In genomic region chr3:87498358-87499080, GRCh38 we compare ENCODE assay signal across 23 cellular contexts.
DNase-seq lines count a peak whose midpoint lies in the region; ATAC-seq and TF ChIP-seq lines count a peak whose summit lies in the region.
"Had no signal": no experiment of that assay in that cellular context is flagged by ENCODE, and none has a peak within 500 bp of the region (broad histone marks: within the 10 kb centered on the region; RNA-seq: fewer than 3 reads in every experiment).

No MANE protein-coding gene starts in this region.

- no peak overlapping the region for H2AFZ ChIP-seq in mammary epithelial cell (ENCODE audit: low read depth, low read length)
- no peak overlapping the region for H2AFZ ChIP-seq in PC-3 (ENCODE audit: low read length)

- TF ChIP-seq CTCF in mammary epithelial cell (conservative IDR thresholded peaks at IDR 0.05 in 1 of 2, IDR thresholded peaks at IDR 0.05 in 1 of 2; ENCODE audit: extremely low read depth in 1 of 2, insufficient read depth in 1 of 2, low read depth in 1 of 2, low read length in 2 of 2) (no peak), MCF 10A (IDR thresholded peaks at IDR 0.05; ENCODE audit: unreplicated experiment) (no peak), PC-3 (conservative IDR thresholded peaks at IDR 0.05; ENCODE audit: low read depth, low read length) (no peak), epithelial cell of esophagus (IDR thresholded peaks at IDR 0.05; ENCODE audit: insufficient read depth, low read depth, low read length, missing control alignments) (no peak), gastroesophageal sphincter (IDR thresholded peaks at IDR 0.05) (no peak), brain microvascular endothelial cell (IDR thresholded peaks at IDR 0.05; ENCODE audit: low read depth, low read length, missing control alignments) (no peak)
- no peak for TF ChIP-seq CTCF in activated CD8-positive, alpha-beta T cell treated with anti-CD3 and anti-CD28 coated beads for 36 hours (IDR thresholded peaks at IDR 0.05)

- no peaks in the 10 kb centered on the region for H3K9me3 ChIP-seq in mammary epithelial cell (replicated peaks; ENCODE audit: insufficient read depth, low read length)
- no peaks in the 10 kb centered on the region for H3K9me3 ChIP-seq in PC-3 (ENCODE audit: low read length)
- H3K9me3 ChIP-seq in gastroesophageal sphincter, result no peaks in the 10 kb centered on the region
- H3K9me3 ChIP-seq: BLaER1 treated with 17β-estradiol and CSF1 and Interleukin-3, amounts not matched to agents 10 nM and 100 nM had no signal

- intact Hi-C loops in mammary epithelial cell (cut with micrococcal nuclease), result no loop called here
- intact Hi-C loops in MCF 10A (cut with micrococcal nuclease), result no loop called here
- intact Hi-C loops in PC-3 (cut with micrococcal nuclease), result loop anchor here (1.0 kb wide), 1 partner anchor 148 kb away; no protein-coding TSS in a partner anchor
- intact Hi-C loops in activated CD8-positive, alpha-beta T cell treated with anti-CD3 and anti-CD28 coated beads for 36 hours (cut with micrococcal nuclease), result no loop called here

- no peaks in the 10 kb centered on the region for H3K27me3 Mint-ChIP-seq in MCF 10A (ENCODE audit: insufficient read depth, unreplicated experiment)
- no peaks in the 10 kb centered on the region for H3K27me3 Mint-ChIP-seq in activated CD8-positive, alpha-beta T cell treated with anti-CD3 and anti-CD28 coated beads for 36 hours

- H3K36me3 Mint-ChIP-seq in MCF 10A (ENCODE audit: insufficient read depth, unreplicated experiment), result no peaks in the 10 kb centered on the region
- H3K36me3 Mint-ChIP-seq in activated CD8-positive, alpha-beta T cell treated with anti-CD3 and anti-CD28 coated beads for 36 hours (ENCODE audit: low read depth), result no peaks in the 10 kb centered on the region
- H3K36me3 Mint-ChIP-seq: CD8-positive, alpha-beta T cell had no signal

- 100% methylated on average over 1 of the region's 1 CpG for WGBS in mammary epithelial cell (ENCODE audit: low coverage, missing lambda C conversion rate)
- 75 to 88% methylated on average over 1 of the region's 1 CpG for WGBS in gastroesophageal sphincter (ENCODE audit: low coverage in 1 of 2), 2 donors

- H3K27ac Mint-ChIP-seq in MCF 10A (ENCODE audit: low read depth, unreplicated experiment), result no peak overlapping the region
- H3K27ac Mint-ChIP-seq in activated CD8-positive, alpha-beta T cell treated with anti-CD3 and anti-CD28 coated beads for 36 hours, result no peak overlapping the region
- H3K27ac Mint-ChIP-seq: CD8-positive, alpha-beta T cell had no signal

- H3K27me3 ChIP-seq in mammary epithelial cell (ENCODE audit: insufficient read depth, low read length) (no peaks in the 10 kb centered on the region), PC-3 (ENCODE audit: low read length) (no peaks in the 10 kb centered on the region), gastroesophageal sphincter (no peaks in the 10 kb centered on the region), brain microvascular endothelial cell (replicated peaks) (no peaks in the 10 kb centered on the region)
- H3K27me3 ChIP-seq: BLaER1 treated with 17β-estradiol and CSF1 and Interleukin-3, amounts not matched to agents 10 nM and 100 nM had no signal

- H3K36me3 ChIP-seq in mammary epithelial cell (ENCODE audit: insufficient read depth, low read length) (no peaks in the 10 kb centered on the region), PC-3 (ENCODE audit: low read depth, low read length) (no peaks in the 10 kb centered on the region), gastroesophageal sphincter (no peaks in the 10 kb centered on the region), brain microvascular endothelial cell (replicated peaks) (no peaks in the 10 kb centered on the region)
- H3K36me3 ChIP-seq: BLaER1 treated with 17β-estradiol and CSF1 and Interleukin-3, amounts not matched to agents 10 nM and 100 nM had no signal

- H3K9me3 Mint-ChIP-seq in MCF 10A (ENCODE audit: unreplicated experiment), result no peaks in the 10 kb centered on the region
- no peaks in the 10 kb centered on the region for H3K9me3 Mint-ChIP-seq in activated CD8-positive, alpha-beta T cell treated with anti-CD3 and anti-CD28 coated beads for 36 hours
- H3K9me3 Mint-ChIP-seq: CD8-positive, alpha-beta T cell had no signal

- in situ Hi-C loops in mammary epithelial cell (cut with MboI; ENCODE audit: low sequenced_read_pairs in 2 of 2), result no loop called here
- in situ Hi-C loops in brain microvascular endothelial cell (cut with HindIII; ENCODE audit: low pct_ligation_motif_present, low sequenced_read_pairs), result no loop called here

- TF ChIP-seq EP300 in gastroesophageal sphincter (IDR thresholded peaks at IDR 0.05), result no peak

- H3K9me2 ChIP-seq in PC-3 (replicated peaks; ENCODE audit: low read length), result no peaks in the 10 kb centered on the region

- dilution Hi-C loops in mammary epithelial cell (cut with HindIII; ENCODE audit: low sequenced_read_pairs), result no loop called here

- CTCF ChIA-PET in mammary epithelial cell (lab: Charles Lee; ENCODE audit: low non-redundant PET), result no interaction called here
- CTCF ChIA-PET in MCF 10A (lab: Yijun Ruan, JAX), result interaction anchor here (0.6 to 8.4 kb wide), 3 partner anchors 139 to 631 kb away, joined by 3 to 104 read pairs (median 5); no protein-coding TSS in a partner anchor
- CTCF ChIA-PET in PC-3 (lab: Charles Lee), result interaction anchor here (0.6 to 0.9 kb wide), 3 partner anchors 61 to 165 kb away, joined by 3 to 4 read pairs (median 3); no protein-coding TSS in a partner anchor
- CTCF ChIA-PET in activated CD8-positive, alpha-beta T cell treated with anti-CD3 and anti-CD28 coated beads for 36 hours (lab: Charles Lee), result no interaction called here

- POLR2A ChIA-PET in MCF 10A (lab: Yijun Ruan, JAX) (no interaction called here), PC-3 (lab: Charles Lee; ENCODE audit: unreplicated experiment) (no interaction called here)
- POLR2A ChIA-PET in activated CD8-positive, alpha-beta T cell treated with anti-CD3 and anti-CD28 coated beads for 36 hours (lab: Charles Lee), result no interaction called here

- H3K79me2 ChIP-seq in mammary epithelial cell (ENCODE audit: insufficient read depth, low read length) (no peaks in the 10 kb centered on the region), PC-3 (ENCODE audit: low read length) (no peaks in the 10 kb centered on the region)

- DNase-seq in mammary epithelial cell (peak; percentile 20), MCF 10A (ENCODE audit: unreplicated experiment) (no peak), PC-3 (peak; percentile 71), epithelial cell of esophagus (ENCODE audit: low read depth) (peak; percentile 4), brain microvascular endothelial cell (no peak)
- no peak for DNase-seq in stimulated activated CD4-positive, alpha-beta T cell treated with anti-CD3 and anti-CD28 coated beads, Interleukin-4, amount 100 ng/mL, for 4 hours
- DNase-seq in activated CD8-positive, alpha-beta T cell treated with anti-CD3 and anti-CD28 coated beads for 36 hours, result no peak
- DNase-seq: CD8-positive, alpha-beta T cell; DMS153; GDM1; KG1; MV-4-11; NCI-H1694; NCI-H2081; NCI-H2171; NCI-H345; NCI-H524 treated with DMSO at 0.1 percent for 48 hours; NCI-H82; SHP77; SW 1271 had no signal

- H3K4me3 ChIP-seq in mammary epithelial cell (replicated peaks in 1 of 3; ENCODE audit: insufficient read depth in 1 of 3, low read depth in 2 of 3, low read length in 3 of 3), result no peak overlapping the region
- H3K4me3 ChIP-seq in PC-3 (ENCODE audit: low read length), result peak overlapping the region; percentile 8; the same call in 1 of the 2 replicates
- H3K4me3 ChIP-seq in epithelial cell of esophagus (ENCODE audit: low read length), result no peak overlapping the region
- H3K4me3 ChIP-seq in gastroesophageal sphincter, result no peak overlapping the region
- no peak overlapping the region for H3K4me3 ChIP-seq in brain microvascular endothelial cell (ENCODE audit: low read depth, low read length)
- H3K4me3 ChIP-seq: BLaER1 treated with 17β-estradiol and CSF1 and Interleukin-3, amounts not matched to agents 10 nM and 100 nM had no signal

- no peak for TF ChIP-seq POLR2A in gastroesophageal sphincter (IDR thresholded peaks at IDR 0.05)

- BruUV-seq in mammary epithelial cell (replicated peaks; lab: Mats Ljungman, UMichigan) (no TSS peak), MCF 10A (replicated peaks; lab: Mats Ljungman, UMichigan) (no TSS peak), PC-3 (replicated peaks; lab: Mats Ljungman, UMichigan) (no TSS peak)

- H4K20me1 ChIP-seq in mammary epithelial cell (ENCODE audit: insufficient read depth, low read length) (no peaks in the 10 kb centered on the region), PC-3 (ENCODE audit: low read length) (no peaks in the 10 kb centered on the region)
- H4K20me1 ChIP-seq: BLaER1 treated with 17β-estradiol and CSF1 and Interleukin-3, amounts not matched to agents 10 nM and 100 nM had no signal

- no peak overlapping the region for H3K4me3 Mint-ChIP-seq in MCF 10A (ENCODE audit: unreplicated experiment)
- H3K4me3 Mint-ChIP-seq in activated CD8-positive, alpha-beta T cell treated with anti-CD3 and anti-CD28 coated beads for 36 hours, result no peak overlapping the region
- H3K4me3 Mint-ChIP-seq: CD8-positive, alpha-beta T cell had no signal

- peak; percentile 80 for ATAC-seq in PC-3
- no peak for ATAC-seq in gastroesophageal sphincter
- ATAC-seq in activated CD8-positive, alpha-beta T cell treated with anti-CD3 and anti-CD28 coated beads for 36 hours, result no peak
- ATAC-seq: CD8-positive, alpha-beta T cell had no signal

- H3K4me1 ChIP-seq in mammary epithelial cell (ENCODE audit: insufficient read depth, low read length), result no peaks in the 10 kb centered on the region
- H3K4me1 ChIP-seq in PC-3 (ENCODE audit: insufficient read depth, low read length), result peaks cover 43% of the 10 kb centered on the region
- no peaks in the 10 kb centered on the region for H3K4me1 ChIP-seq in gastroesophageal sphincter
- H3K4me1 ChIP-seq: BLaER1 treated with 17β-estradiol and CSF1 and Interleukin-3, amounts not matched to agents 10 nM and 100 nM had no signal

- H3K4me2 ChIP-seq in mammary epithelial cell (ENCODE audit: insufficient read depth, low read depth, low read length) (no peak overlapping the region), PC-3 (ENCODE audit: low read length) (peak overlapping the region; percentile 57)
- H3K4me2 ChIP-seq: BLaER1 treated with 17β-estradiol and CSF1 and Interleukin-3, amounts not matched to agents 10 nM and 100 nM had no signal

- no peaks in the 10 kb centered on the region for H3F3A ChIP-seq in PC-3 (ENCODE audit: low read length, unreplicated experiment)

- no peak overlapping the region for H3K27ac ChIP-seq in mammary epithelial cell (ENCODE audit: insufficient read depth, low read depth, low read length)
- peak overlapping the region; percentile 65 for H3K27ac ChIP-seq in PC-3 (ENCODE audit: low read length)
- H3K27ac ChIP-seq in gastroesophageal sphincter, result no peak overlapping the region
- no peak overlapping the region for H3K27ac ChIP-seq in brain microvascular endothelial cell
- H3K27ac ChIP-seq: 22Rv1; BLaER1 treated with 17β-estradiol and CSF1 and Interleukin-3, amounts not matched to agents 10 nM and 100 nM had no signal

- no peaks in the 10 kb centered on the region for H3K4me1 Mint-ChIP-seq in MCF 10A (ENCODE audit: insufficient read depth, unreplicated experiment)
- H3K4me1 Mint-ChIP-seq in activated CD8-positive, alpha-beta T cell treated with anti-CD3 and anti-CD28 coated beads for 36 hours (ENCODE audit: low read depth), result no peaks in the 10 kb centered on the region

- H3K9ac ChIP-seq in mammary epithelial cell (ENCODE audit: insufficient read depth, low read length) (no peak overlapping the region), PC-3 (ENCODE audit: low read length) (no peak overlapping the region)
- H3K9ac ChIP-seq: BLaER1 treated with 17β-estradiol and CSF1 and Interleukin-3, amounts not matched to agents 10 nM and 100 nM had no signal

Comparison
In these comparisons a context has a peak if more than half of its experiments do, and no peak if none do; other contexts are left out.
1. DNase-seq: peak in mammary epithelial cell (single experiment), PC-3 (single experiment) and epithelial cell of esophagus (single experiment); none in MCF 10A (single experiment), stimulated activated CD4-positive, alpha-beta T cell treated with anti-CD3 and anti-CD28 coated beads, Interleukin-4, amount 100 ng/mL, for 4 hours (0 of 2), activated CD8-positive, alpha-beta T cell treated with anti-CD3 and anti-CD28 coated beads for 36 hours (single experiment) and brain microvascular endothelial cell (single experiment).
2. CTCF ChIA-PET loops: an anchor here in MCF 10A (0.6 to 8.4 kb wide) and PC-3 (0.6 to 0.9 kb wide); none called in mammary epithelial cell and activated CD8-positive, alpha-beta T cell treated with anti-CD3 and anti-CD28 coated beads for 36 hours.